In the genomic region with DNA sequence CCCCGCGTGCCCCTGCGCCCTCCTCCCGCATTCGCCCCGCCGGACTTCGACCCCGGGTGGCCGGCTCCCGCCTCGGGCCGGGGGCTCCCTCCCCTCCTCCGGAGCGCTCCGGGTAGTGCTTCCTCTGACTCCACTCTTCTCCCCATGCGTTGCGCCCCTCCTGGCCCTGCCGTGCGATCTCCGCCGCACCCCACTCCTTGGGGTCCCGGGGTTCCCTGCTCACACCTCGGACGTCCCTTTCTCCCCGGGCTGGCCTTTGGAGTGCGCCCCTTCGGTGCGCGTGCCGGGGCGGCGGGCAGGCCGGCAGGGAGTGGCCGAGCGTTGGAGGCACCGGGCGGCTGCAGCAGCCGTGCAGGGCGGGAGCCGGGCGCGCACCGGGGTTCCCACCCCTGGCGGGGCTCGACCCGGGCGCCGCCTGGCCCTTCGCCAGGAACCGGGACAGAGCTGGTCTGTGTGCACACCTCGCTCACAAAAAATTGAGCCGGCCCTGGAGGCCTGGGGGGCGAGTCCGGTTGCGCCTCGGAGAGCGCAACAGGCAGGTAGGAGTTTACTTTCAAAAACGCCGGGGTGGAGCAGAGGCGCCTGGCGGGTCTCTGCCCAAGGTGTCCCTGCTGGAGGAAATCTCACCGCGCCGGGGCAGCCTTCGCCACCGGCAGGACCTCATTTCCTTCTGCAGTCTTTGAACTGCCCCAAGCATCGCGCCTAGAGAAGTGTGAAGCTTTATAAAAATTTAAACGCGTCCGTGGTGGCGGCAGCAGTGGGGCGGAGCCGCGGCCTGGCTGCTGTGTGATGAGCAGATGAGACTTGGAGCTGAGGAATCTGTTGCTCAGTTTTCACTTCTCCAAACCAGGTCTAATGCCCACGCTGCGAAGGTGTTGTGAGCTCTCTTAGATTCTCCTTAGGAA, we compare ENCODE assay signal across 1 cellular context.
TF ChIP-seq lines count a peak whose summit lies in the region.

No MANE protein-coding gene starts in this region.

TF ChIP-seq in K562, 482 proteins besides CTCF, POLR2A, EP300 and RAD21 (continued from another document):
- TF ChIP-seq, protein P1, sequence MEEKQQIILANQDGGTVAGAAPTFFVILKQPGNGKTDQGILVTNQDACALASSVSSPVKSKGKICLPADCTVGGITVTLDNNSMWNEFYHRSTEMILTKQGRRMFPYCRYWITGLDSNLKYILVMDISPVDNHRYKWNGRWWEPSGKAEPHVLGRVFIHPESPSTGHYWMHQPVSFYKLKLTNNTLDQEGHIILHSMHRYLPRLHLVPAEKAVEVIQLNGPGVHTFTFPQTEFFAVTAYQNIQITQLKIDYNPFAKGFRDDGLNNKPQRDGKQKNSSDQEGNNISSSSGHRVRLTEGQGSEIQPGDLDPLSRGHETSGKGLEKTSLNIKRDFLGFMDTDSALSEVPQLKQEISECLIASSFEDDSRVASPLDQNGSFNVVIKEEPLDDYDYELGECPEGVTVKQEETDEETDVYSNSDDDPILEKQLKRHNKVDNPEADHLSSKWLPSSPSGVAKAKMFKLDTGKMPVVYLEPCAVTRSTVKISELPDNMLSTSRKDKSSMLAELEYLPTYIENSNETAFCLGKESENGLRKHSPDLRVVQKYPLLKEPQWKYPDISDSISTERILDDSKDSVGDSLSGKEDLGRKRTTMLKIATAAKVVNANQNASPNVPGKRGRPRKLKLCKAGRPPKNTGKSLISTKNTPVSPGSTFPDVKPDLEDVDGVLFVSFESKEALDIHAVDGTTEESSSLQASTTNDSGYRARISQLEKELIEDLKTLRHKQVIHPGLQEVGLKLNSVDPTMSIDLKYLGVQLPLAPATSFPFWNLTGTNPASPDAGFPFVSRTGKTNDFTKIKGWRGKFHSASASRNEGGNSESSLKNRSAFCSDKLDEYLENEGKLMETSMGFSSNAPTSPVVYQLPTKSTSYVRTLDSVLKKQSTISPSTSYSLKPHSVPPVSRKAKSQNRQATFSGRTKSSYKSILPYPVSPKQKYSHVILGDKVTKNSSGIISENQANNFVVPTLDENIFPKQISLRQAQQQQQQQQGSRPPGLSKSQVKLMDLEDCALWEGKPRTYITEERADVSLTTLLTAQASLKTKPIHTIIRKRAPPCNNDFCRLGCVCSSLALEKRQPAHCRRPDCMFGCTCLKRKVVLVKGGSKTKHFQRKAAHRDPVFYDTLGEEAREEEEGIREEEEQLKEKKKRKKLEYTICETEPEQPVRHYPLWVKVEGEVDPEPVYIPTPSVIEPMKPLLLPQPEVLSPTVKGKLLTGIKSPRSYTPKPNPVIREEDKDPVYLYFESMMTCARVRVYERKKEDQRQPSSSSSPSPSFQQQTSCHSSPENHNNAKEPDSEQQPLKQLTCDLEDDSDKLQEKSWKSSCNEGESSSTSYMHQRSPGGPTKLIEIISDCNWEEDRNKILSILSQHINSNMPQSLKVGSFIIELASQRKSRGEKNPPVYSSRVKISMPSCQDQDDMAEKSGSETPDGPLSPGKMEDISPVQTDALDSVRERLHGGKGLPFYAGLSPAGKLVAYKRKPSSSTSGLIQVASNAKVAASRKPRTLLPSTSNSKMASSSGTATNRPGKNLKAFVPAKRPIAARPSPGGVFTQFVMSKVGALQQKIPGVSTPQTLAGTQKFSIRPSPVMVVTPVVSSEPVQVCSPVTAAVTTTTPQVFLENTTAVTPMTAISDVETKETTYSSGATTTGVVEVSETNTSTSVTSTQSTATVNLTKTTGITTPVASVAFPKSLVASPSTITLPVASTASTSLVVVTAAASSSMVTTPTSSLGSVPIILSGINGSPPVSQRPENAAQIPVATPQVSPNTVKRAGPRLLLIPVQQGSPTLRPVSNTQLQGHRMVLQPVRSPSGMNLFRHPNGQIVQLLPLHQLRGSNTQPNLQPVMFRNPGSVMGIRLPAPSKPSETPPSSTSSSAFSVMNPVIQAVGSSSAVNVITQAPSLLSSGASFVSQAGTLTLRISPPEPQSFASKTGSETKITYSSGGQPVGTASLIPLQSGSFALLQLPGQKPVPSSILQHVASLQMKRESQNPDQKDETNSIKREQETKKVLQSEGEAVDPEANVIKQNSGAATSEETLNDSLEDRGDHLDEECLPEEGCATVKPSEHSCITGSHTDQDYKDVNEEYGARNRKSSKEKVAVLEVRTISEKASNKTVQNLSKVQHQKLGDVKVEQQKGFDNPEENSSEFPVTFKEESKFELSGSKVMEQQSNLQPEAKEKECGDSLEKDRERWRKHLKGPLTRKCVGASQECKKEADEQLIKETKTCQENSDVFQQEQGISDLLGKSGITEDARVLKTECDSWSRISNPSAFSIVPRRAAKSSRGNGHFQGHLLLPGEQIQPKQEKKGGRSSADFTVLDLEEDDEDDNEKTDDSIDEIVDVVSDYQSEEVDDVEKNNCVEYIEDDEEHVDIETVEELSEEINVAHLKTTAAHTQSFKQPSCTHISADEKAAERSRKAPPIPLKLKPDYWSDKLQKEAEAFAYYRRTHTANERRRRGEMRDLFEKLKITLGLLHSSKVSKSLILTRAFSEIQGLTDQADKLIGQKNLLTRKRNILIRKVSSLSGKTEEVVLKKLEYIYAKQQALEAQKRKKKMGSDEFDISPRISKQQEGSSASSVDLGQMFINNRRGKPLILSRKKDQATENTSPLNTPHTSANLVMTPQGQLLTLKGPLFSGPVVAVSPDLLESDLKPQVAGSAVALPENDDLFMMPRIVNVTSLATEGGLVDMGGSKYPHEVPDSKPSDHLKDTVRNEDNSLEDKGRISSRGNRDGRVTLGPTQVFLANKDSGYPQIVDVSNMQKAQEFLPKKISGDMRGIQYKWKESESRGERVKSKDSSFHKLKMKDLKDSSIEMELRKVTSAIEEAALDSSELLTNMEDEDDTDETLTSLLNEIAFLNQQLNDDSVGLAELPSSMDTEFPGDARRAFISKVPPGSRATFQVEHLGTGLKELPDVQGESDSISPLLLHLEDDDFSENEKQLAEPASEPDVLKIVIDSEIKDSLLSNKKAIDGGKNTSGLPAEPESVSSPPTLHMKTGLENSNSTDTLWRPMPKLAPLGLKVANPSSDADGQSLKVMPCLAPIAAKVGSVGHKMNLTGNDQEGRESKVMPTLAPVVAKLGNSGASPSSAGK (IDR thresholded peaks at IDR 0.05) = peak; percentile 28; the same call in 1 of the 2 replicates
- TF ChIP-seq TEAD1 (CRISPR knock-in tag; IDR thresholded peaks at IDR 0.05) (peak in 1 of 2 experiments; percentile 15; a peak in 1 of 4 replicates), HDAC2 (IDR thresholded peaks at IDR 0.05) (no peak), HEY1 (CRISPR knock-in tag; IDR thresholded peaks at IDR 0.05; ENCODE audit: borderline replicate concordance) (no peak), ETV6 (IDR thresholded peaks at IDR 0.05; ENCODE audit: borderline replicate concordance in 1 of 2, low read depth in 2 of 2, low read length in 1 of 2) (no peak), ETV6 (CRISPR knock-in tag; IDR thresholded peaks at IDR 0.05; ENCODE audit: borderline replicate concordance) (no peak), BCOR (IDR thresholded peaks at IDR 0.05) (0 out of 2 replicates have a peak, but pooled peaks have one; percentile 16), RFX7 (CRISPR knock-in tag; IDR thresholded peaks at IDR 0.05) (no peak), ZNF232 (CRISPR knock-in tag; IDR thresholded peaks at IDR 0.05) (no peak), ZNF695 (CRISPR knock-in tag; IDR thresholded peaks at IDR 0.05) (no peak), GABPB2 (CRISPR knock-in tag; conservative IDR thresholded peaks at IDR 0.05) (no peak), SMAD3 (CRISPR knock-in tag; conservative IDR thresholded peaks at IDR 0.05) (no peak), CREB1 (IDR thresholded peaks at IDR 0.05) (no peak), CREB1 (CRISPR knock-in tag; IDR thresholded peaks at IDR 0.05) (peak; percentile 46; the same call in 1 of the 2 replicates), RBM14 (IDR thresholded peaks at IDR 0.05; ENCODE audit: borderline replicate concordance, insufficient read depth, low read depth, low read length) (no peak), LCOR (CRISPR knock-in tag; IDR thresholded peaks at IDR 0.05) (0 out of 2 replicates have a peak, but pooled peaks have one; percentile 58), SMARCA4 (IDR thresholded peaks at IDR 0.05) (no peak), ZNF561 (CRISPR knock-in tag; conservative IDR thresholded peaks at IDR 0.05) (no peak), ZNF696 (CRISPR knock-in tag; conservative IDR thresholded peaks at IDR 0.05) (no peak)
- TF ChIP-seq, protein P2, sequence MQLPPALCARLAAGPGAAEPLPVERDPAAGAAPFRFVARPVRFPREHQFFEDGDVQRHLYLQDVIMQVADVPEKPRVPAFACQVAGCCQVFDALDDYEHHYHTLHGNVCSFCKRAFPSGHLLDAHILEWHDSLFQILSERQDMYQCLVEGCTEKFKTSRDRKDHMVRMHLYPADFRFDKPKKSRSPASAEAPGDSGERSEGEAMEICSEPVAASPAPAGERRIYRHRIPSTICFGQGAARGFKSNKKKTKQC (CRISPR knock-in tag; IDR thresholded peaks at IDR 0.05) = no peak
- TF ChIP-seq, protein P3, sequence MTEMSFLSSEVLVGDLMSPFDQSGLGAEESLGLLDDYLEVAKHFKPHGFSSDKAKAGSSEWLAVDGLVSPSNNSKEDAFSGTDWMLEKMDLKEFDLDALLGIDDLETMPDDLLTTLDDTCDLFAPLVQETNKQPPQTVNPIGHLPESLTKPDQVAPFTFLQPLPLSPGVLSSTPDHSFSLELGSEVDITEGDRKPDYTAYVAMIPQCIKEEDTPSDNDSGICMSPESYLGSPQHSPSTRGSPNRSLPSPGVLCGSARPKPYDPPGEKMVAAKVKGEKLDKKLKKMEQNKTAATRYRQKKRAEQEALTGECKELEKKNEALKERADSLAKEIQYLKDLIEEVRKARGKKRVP (CRISPR knock-in tag; IDR thresholded peaks at IDR 0.05) = no peak
- TF ChIP-seq, protein P4, sequence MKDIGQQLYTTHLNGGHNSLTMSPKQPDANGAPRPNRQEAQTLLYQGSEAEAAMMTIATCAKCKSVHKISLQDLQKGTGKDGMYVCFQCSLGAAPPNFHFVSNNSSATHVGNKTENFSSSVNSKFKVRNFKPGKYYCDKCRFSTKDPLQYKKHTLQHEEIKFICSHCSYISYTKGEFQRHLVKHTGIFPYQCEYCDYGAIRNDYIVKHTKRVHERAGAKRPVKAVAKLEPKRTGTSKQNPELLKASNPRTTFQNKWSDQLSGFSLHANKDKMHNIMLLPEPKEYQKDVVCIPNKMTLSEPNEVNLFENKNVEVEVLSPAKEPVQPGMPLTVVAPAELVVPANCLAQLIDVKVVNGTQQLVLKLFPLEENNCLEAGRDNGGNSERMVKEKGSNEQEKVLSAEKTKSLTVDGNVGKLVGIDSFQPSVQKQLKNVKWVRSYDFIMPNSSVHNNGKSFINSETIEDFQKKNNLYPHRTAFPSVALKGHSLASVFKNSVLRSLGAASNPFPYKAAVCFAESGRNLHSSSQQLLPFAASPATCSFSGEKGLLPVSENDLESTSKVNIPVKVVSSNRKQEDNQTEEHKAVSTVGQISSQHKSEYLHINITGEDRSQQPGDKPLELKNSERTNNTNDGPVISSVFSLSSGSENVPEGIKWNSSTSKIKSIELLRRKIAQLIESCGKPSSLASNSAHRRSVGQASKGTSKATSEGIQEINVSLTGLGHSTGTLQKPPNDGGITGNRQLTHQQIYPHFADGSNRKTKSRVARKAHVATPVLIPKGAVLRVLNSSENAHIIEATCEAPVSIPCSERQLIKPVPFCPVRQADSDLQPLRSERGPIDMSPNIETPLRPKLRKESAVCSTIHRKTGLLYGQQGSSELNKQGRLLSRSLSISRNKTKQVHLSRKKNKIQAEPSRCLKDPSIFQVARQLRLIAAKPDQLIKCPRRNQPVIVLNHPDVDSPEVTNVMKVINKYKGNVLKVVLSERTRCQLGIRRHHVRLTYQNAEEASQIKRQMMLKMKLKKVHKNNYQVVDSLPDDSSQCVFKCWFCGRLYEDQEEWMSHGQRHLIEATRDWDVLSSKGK (CRISPR knock-in tag; IDR thresholded peaks at IDR 0.05) = no peak
